Comparison of ENCODE assay signal across 9 cellular contexts in the genomic region with DNA sequence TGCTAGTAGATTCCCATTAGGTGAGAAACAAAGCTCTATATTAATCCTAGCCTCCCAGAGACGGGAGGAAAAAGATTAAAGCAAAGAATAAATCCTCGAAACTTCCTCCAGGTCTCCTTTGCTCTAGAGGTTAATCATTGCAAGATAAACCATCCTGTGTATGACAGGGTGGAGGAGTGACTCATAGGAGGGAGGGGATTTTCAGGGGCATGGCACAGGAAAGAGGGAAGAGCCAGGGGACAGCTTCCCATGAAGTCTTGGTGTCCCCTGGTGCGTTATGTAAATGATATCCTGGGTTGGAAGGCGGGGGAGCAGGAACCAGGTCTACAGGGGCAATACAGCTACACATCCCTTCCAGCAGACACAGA. TPM values are rescaled to one million over a fixed set of nuclear protein-coding genes. Genes with fewer than 3 reads are reported as not detected.
DNase-seq lines count a peak whose midpoint lies in the region; ATAC-seq and TF ChIP-seq lines count a peak whose summit lies in the region.
"Had no signal": no experiment of that assay in that cellular context is flagged by ENCODE, and none has a peak within 500 bp of the region (broad histone marks: within the 10 kb centered on the region; RNA-seq: fewer than 3 reads in every experiment).

No MANE protein-coding gene starts in this region.

- H3K27ac ChIP-seq in RWPE1 = no peak overlapping the region
- peak overlapping the region; percentile 79 for H3K27ac ChIP-seq in foreskin keratinocyte
- peak overlapping the region; percentile 60 for H3K27ac ChIP-seq in rectal smooth muscle tissue (ENCODE audit: low read depth, low read length)

- POLR2A ChIA-PET in RWPE1 (lab: Yijun Ruan, JAX; ENCODE audit: low non-redundant PET) = interaction anchor here (0.6 kb wide), 1 partner anchor 46 kb away, joined by 5 read pairs; no protein-coding TSS in a partner anchor

- TF ChIP-seq CTCF in RWPE1 (conservative IDR thresholded peaks at IDR 0.05; ENCODE audit: low read depth) (no peak), foreskin keratinocyte (conservative IDR thresholded peaks at IDR 0.05) (no peak)

- ATAC-seq in foreskin keratinocyte = peak; percentile 89
- no peak for ATAC-seq in GM21529 (IDR thresholded peaks at IDR 0.05; ENCODE audit: unreplicated experiment)

- H3K27me3 ChIP-seq in foreskin keratinocyte (no peaks in the 10 kb centered on the region), rectal smooth muscle tissue (ENCODE audit: control insufficient read depth, insufficient read depth, low read length) (no peaks in the 10 kb centered on the region)

- peak overlapping the region; percentile 62 for H3K4me3 ChIP-seq in rectal smooth muscle tissue (ENCODE audit: low read length)

- DNase-seq in GM03348 (ENCODE audit: low spot score) (peak; percentile 20), RWPE1 (ENCODE audit: low spot score) (peak; percentile 69), foreskin keratinocyte (peak; percentile 46 to 68), NCI-H1694 treated with DMSO at 0.1 percent for 48 hours (lab: John Stamatoyannopoulos, UW) (no peak), hepatic stellate cell (ENCODE audit: low spot score) (no peak), CD1c-positive myeloid dendritic cell (ENCODE audit: extremely low spot score) (no peak)
- DNase-seq: right cardiac atrium had no signal

- H3K4me1 ChIP-seq in foreskin keratinocyte (peaks cover 13% of the 10 kb centered on the region), rectal smooth muscle tissue (ENCODE audit: control insufficient read depth, insufficient read depth, low read length) (peaks cover 4% of the 10 kb centered on the region)

- H3K36me3 ChIP-seq in rectal smooth muscle tissue (ENCODE audit: control insufficient read depth, insufficient read depth, low read length) = peaks cover 3% of the 10 kb centered on the region

- CTCF ChIA-PET in RWPE1 (lab: Yijun Ruan, JAX) = no interaction called here

- H3K9ac ChIP-seq in rectal smooth muscle tissue (ENCODE audit: low read length) = no peak overlapping the region

RNA-seq across cellular contexts. Expression of gene CYP3A5, which starts 0.8 kb away (rescaled TPM):
- 1.1 and 1.9 TPM in 2 replicates for total RNA-seq in foreskin keratinocyte
- 0.41 and 0.91 TPM in 2 replicates for polyA plus RNA-seq in foreskin keratinocyte

RNA-seq across cellular contexts. Expression of gene CYP3A7, which starts 56.0 kb away (rescaled TPM):
- not detected in 2 replicates for total RNA-seq in foreskin keratinocyte
- not detected in 2 replicates for polyA plus RNA-seq in foreskin keratinocyte
- total RNA-seq: right cardiac atrium had no signal
- polyA plus RNA-seq: right cardiac atrium had no signal

Comparison
In these comparisons a context has a peak if more than half of its experiments do, and no peak if none do; other contexts are left out.
1. DNase-seq: peak in GM03348 (single experiment), RWPE1 (single experiment) and foreskin keratinocyte (2 of 2); none in NCI-H1694 treated with DMSO at 0.1 percent for 48 hours (single experiment), hepatic stellate cell (single experiment) and CD1c-positive myeloid dendritic cell (single experiment).